Comparison of ENCODE assay signal across 11 cellular contexts in the genomic region with DNA sequence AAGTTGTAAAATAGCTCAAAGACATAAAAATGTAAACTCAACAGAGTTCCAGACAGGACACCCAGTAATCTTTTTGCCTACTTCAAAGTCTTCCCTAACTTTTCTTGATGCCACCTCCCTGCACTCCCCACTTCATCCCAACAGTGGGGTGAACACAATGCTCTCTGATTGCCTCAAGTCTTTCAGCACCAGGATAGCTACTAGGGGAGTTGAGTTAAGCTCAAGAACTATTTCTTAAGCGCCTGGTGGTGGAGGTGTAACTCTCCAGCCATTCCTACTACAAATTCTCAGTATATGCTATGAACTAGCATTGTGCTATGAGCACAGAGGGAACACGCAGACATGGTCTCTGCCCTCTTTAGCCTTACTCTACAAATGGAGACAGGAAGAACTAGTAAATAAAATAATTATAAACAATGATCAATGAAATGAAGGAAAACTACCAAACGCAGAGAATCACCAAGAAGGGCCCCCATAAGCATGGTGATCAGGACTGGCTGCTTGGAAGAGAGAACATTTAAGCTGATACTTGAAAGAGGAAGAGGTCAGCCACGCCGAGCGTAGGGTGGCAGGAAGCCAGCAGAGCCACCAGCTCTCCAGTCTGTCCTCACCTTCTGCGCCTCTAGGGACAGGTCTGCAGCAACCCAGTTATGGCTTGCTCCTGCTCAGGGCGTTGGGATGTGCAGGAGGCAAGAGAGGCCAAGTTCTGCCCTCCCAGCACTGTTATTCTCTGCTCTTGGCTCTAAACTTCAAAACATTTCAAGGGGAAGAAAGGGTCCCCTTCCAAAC. TPM values are rescaled to one million over a fixed set of nuclear protein-coding genes. Genes with fewer than 3 reads are reported as not detected.
A peak's percentile ranks its signal among the peaks of the same experiment; 100 is the strongest.
DNase-seq lines count a peak whose midpoint lies in the region; ATAC-seq and TF ChIP-seq lines count a peak whose summit lies in the region.
"Had no signal": no experiment of that assay in that cellular context is flagged by ENCODE, and none has a peak within 500 bp of the region (broad histone marks: within the 10 kb centered on the region; RNA-seq: fewer than 3 reads in every experiment).

No MANE protein-coding gene starts in this region.

- peak; percentile 56 for ATAC-seq in HG02678 (IDR thresholded peaks at IDR 0.05; ENCODE audit: unreplicated experiment)

- DNase-seq in DMS153 (lab: John Stamatoyannopoulos, UW), result peak; percentile 2
- DNase-seq in DMS153 treated with DMSO at 0.1 percent for 48 hours (lab: John Stamatoyannopoulos, UW; ENCODE audit: unreplicated experiment), result no peak
- DNase-seq in NOMO-1 treated with dmso at 0.1 percent for 144 hours (lab: John Stamatoyannopoulos, UW; ENCODE audit: unreplicated experiment), result peak; percentile 55
- DNase-seq in neural progenitor cell (ENCODE audit: low spot score), result peak; percentile 31
- DNase-seq in NCI-H2107 treated with DMSO at 0.1 percent for 48 hours (lab: John Stamatoyannopoulos, UW; ENCODE audit: unreplicated experiment), result no peak
- DNase-seq in OCI-M2 (lab: John Stamatoyannopoulos, UW; ENCODE audit: unreplicated experiment), result no peak
- no peak for DNase-seq in smooth muscle cell (lab: John Stamatoyannopoulos, UW; ENCODE audit: unreplicated experiment)
- DNase-seq: NCI-H524 had no signal

- no peak overlapping the region for H3K4me2 ChIP-seq in neural progenitor cell
- H3K4me2 ChIP-seq in smooth muscle cell, result no peak overlapping the region

- H3K27me3 ChIP-seq in neural progenitor cell (no peaks in the 10 kb centered on the region), smooth muscle cell (ENCODE audit: low read depth) (no peaks in the 10 kb centered on the region)
- H3K27me3 ChIP-seq: adrenal gland had no signal

- H3K4me3 Mint-ChIP-seq in neural progenitor cell, result no peak overlapping the region

- H3K4me1 ChIP-seq in neural progenitor cell (peaks cover 6% of the 10 kb centered on the region), smooth muscle cell (ENCODE audit: low read depth) (no peaks in the 10 kb centered on the region)
- H3K4me1 ChIP-seq: adrenal gland had no signal

- WGBS in smooth muscle cell (ENCODE audit: low lambda C conversion rate), result 78% methylated on average over 8 of the region's 8 CpGs

- H3K9ac ChIP-seq in neural progenitor cell (no peak overlapping the region), smooth muscle cell (ENCODE audit: low read depth) (no peak overlapping the region)

- H3K79me2 ChIP-seq in neural progenitor cell (ENCODE audit: low read depth) (no peaks in the 10 kb centered on the region), smooth muscle cell (ENCODE audit: low read depth) (no peaks in the 10 kb centered on the region)

- no peak overlapping the region for H3K27ac Mint-ChIP-seq in neural progenitor cell

- H3K27me3 Mint-ChIP-seq in neural progenitor cell (ENCODE audit: insufficient read depth, low read depth), result no peaks in the 10 kb centered on the region

- H3K36me3 ChIP-seq in neural progenitor cell, result no peaks in the 10 kb centered on the region
- no peaks in the 10 kb centered on the region for H3K36me3 ChIP-seq in smooth muscle cell (ENCODE audit: low read depth)
- H3K36me3 ChIP-seq: adrenal gland had no signal

- no peaks in the 10 kb centered on the region for H3K36me3 Mint-ChIP-seq in neural progenitor cell

- peaks cover 9% of the 10 kb centered on the region for H3K4me1 Mint-ChIP-seq in neural progenitor cell

- peaks cover 4% of the 10 kb centered on the region for H3K9me3 Mint-ChIP-seq in neural progenitor cell

- TF ChIP-seq CTCF in neural progenitor cell (IDR thresholded peaks at IDR 0.05), result no peak
- TF ChIP-seq CTCF in smooth muscle cell (IDR thresholded peaks at IDR 0.05; ENCODE audit: borderline replicate concordance, insufficient read depth, poor library complexity, severe bottlenecking), result no peak

- H4K20me1 ChIP-seq in neural progenitor cell (ENCODE audit: low read depth) (no peaks in the 10 kb centered on the region), smooth muscle cell (ENCODE audit: low read depth) (no peaks in the 10 kb centered on the region)

- H3K4me3 ChIP-seq in neural progenitor cell (no peak overlapping the region), smooth muscle cell (no peak overlapping the region)
- H3K4me3 ChIP-seq: adrenal gland had no signal

- H2AFZ ChIP-seq in neural progenitor cell (replicated peaks) (no peak overlapping the region), smooth muscle cell (ENCODE audit: low read depth) (no peak overlapping the region)

- no peaks in the 10 kb centered on the region for H3F3A ChIP-seq in neural progenitor cell (ENCODE audit: low read depth)
- H3F3A ChIP-seq in smooth muscle cell (ENCODE audit: low read depth), result no peaks in the 10 kb centered on the region

- H3K27ac ChIP-seq in neural progenitor cell, result no peak overlapping the region
- no peak overlapping the region for H3K27ac ChIP-seq in smooth muscle cell (ENCODE audit: low read depth)
- H3K27ac ChIP-seq: 22Rv1, adrenal gland had no signal

- H3K9me3 ChIP-seq in neural progenitor cell (ENCODE audit: low read depth) (no peaks in the 10 kb centered on the region), smooth muscle cell (replicated peaks; ENCODE audit: low read depth) (no peaks in the 10 kb centered on the region)
- H3K9me3 ChIP-seq: adrenal gland had no signal

RNA-seq across cellular contexts. Expression of a gene that starts 16.7 kb away (rescaled TPM):
- 15.8 and 31.4 TPM in 2 replicates for total RNA-seq in neural progenitor cell (ENCODE audit: low replicate concordance)
- total RNA-seq in smooth muscle cell, result 12.3 and 12.5 TPM in 2 replicates
- polyA plus RNA-seq in smooth muscle cell, result 11.2 and 14.4 TPM in 2 replicates

RNA-seq across cellular contexts. Expression of a gene that starts 38.6 kb away (rescaled TPM):
- total RNA-seq in neural progenitor cell (ENCODE audit: low replicate concordance) (9.2 and 20.2 TPM in 2 replicates), smooth muscle cell (1.2 and 6.7 TPM in 2 replicates)
- 2.0 TPM in 1 of 2 replicates, not detected in the other for polyA plus RNA-seq in smooth muscle cell

Comparison
In these comparisons a context has a peak if more than half of its experiments do, and no peak if none do; other contexts are left out.
1. DNase-seq: peak in DMS153 (single experiment), NOMO-1 treated with dmso at 0.1 percent for 144 hours (single experiment) and neural progenitor cell (single experiment); none in DMS153 treated with DMSO at 0.1 percent for 48 hours (single experiment), NCI-H2107 treated with DMSO at 0.1 percent for 48 hours (single experiment), OCI-M2 (single experiment) and smooth muscle cell (single experiment).